26 cellular contexts compared by ENCODE assay signal in genomic region chr12:30257614-30258013, GRCh38.
"Had no signal": no experiment of that assay in that cellular context is flagged by ENCODE, and none has a peak within 500 bp of the region (broad histone marks: within the 10 kb centered on the region; RNA-seq: fewer than 3 reads in every experiment).

No MANE protein-coding gene starts in this region.

- H3K4me3 Mint-ChIP-seq: activated B cell treated with CpG ODN at 0.5 μM for 24 hours; activated CD4-positive, alpha-beta T cell treated with anti-CD3 and anti-CD28 coated beads for 36 hours; activated naive CD8-positive, alpha-beta T cell treated with anti-CD3 and anti-CD28 coated beads for 36 hours; activated T-cell treated with anti-CD3 and anti-CD28 coated beads, Interleukin-2, amount 50 U/mL, for 4 hours; dendritic cell treated with granulocyte-macrophage colony-stimulating factor and Interleukin-4, amounts not matched to agents 40 ng/mL and 50 ng/mL, for 4 days; stimulated activated naive B cell treated with anti-CD40 and anti-IgM and Interleukin-4, amounts not matched to agents 10 μg/mL and 1 μg/mL and 100 μg/mL, for 72 hours had no signal

- H3K4me1 ChIP-seq: esophagus muscularis mucosa, heart left ventricle, right lobe of liver, transverse colon had no signal

- H3K9me3 ChIP-seq: esophagus muscularis mucosa, heart left ventricle, right lobe of liver, transverse colon had no signal

- FAIRE-seq: keratinocyte, urothelium cell line had no signal

- H3K4me2 ChIP-seq: smooth muscle cell had no signal

- H3K27ac Mint-ChIP-seq: activated B cell treated with CpG ODN at 0.5 μM for 24 hours; activated CD4-positive, alpha-beta T cell treated with anti-CD3 and anti-CD28 coated beads for 36 hours; activated naive CD8-positive, alpha-beta T cell treated with anti-CD3 and anti-CD28 coated beads for 36 hours; activated T-helper 2 cell treated with anti-CD3 and anti-CD28 coated beads, Interferon-gamma antibody, Interleukin-2, Interleukin-4, amounts not matched to agents 10 μg/mL and 5 μg/mL and 100 μg/mL, durations not matched to agents 14 hours and 24 hours and 36 hours; dendritic cell treated with granulocyte-macrophage colony-stimulating factor and Interleukin-4, amounts not matched to agents 40 ng/mL and 50 ng/mL, for 4 days; stimulated activated naive B cell treated with anti-CD40 and anti-IgM and Interleukin-4, amounts not matched to agents 10 μg/mL and 1 μg/mL and 100 μg/mL, for 72 hours had no signal

- ATAC-seq: activated CD4-positive, alpha-beta T cell treated with anti-CD3 and anti-CD28 coated beads for 36 hours; activated T-cell treated with anti-CD3 and anti-CD28 coated beads, Interleukin-2, amount 50 U/mL, for 4 hours; left colon; mucosa of descending colon; right lobe of liver; stimulated activated naive B cell treated with anti-CD40 and anti-IgM and Interleukin-4, amounts not matched to agents 10 μg/mL and 1 μg/mL and 100 μg/mL, for 72 hours had no signal

- H3K27me3 ChIP-seq: cardiac muscle cell, esophagus muscularis mucosa, heart left ventricle, right lobe of liver, transverse colon had no signal

- H3K27ac ChIP-seq: cardiac muscle cell, esophagus muscularis mucosa, heart left ventricle, right lobe of liver, transverse colon had no signal

- H3K4me3 ChIP-seq: cardiac muscle cell, esophagus muscularis mucosa, heart left ventricle, mucosa of descending colon, right lobe of liver, smooth muscle cell, transverse colon had no signal

- H3K36me3 ChIP-seq: cardiac muscle cell, esophagus muscularis mucosa, heart left ventricle, right lobe of liver, transverse colon had no signal

- H3K27me3 Mint-ChIP-seq: activated B cell treated with CpG ODN at 0.5 μM for 24 hours; activated CD4-positive, alpha-beta T cell treated with anti-CD3 and anti-CD28 coated beads for 36 hours; activated naive CD8-positive, alpha-beta T cell treated with anti-CD3 and anti-CD28 coated beads for 36 hours; dendritic cell treated with granulocyte-macrophage colony-stimulating factor and Interleukin-4, amounts not matched to agents 40 ng/mL and 50 ng/mL, for 4 days; stimulated activated naive B cell treated with anti-CD40 and anti-IgM and Interleukin-4, amounts not matched to agents 10 μg/mL and 1 μg/mL and 100 μg/mL, for 72 hours had no signal

- H3K9me3 Mint-ChIP-seq: activated naive CD8-positive, alpha-beta T cell treated with anti-CD3 and anti-CD28 coated beads for 36 hours; activated T-cell treated with anti-CD3 and anti-CD28 coated beads, Interleukin-2, amount 50 U/mL, for 4 hours; activated T-helper 2 cell treated with anti-CD3 and anti-CD28 coated beads, Interferon-gamma antibody, Interleukin-2, Interleukin-4, amounts not matched to agents 10 μg/mL and 5 μg/mL and 100 μg/mL, durations not matched to agents 14 hours and 24 hours and 36 hours had no signal

- H3K4me1 Mint-ChIP-seq: activated B cell treated with CpG ODN at 0.5 μM for 24 hours; activated CD4-positive, alpha-beta T cell treated with anti-CD3 and anti-CD28 coated beads for 36 hours; activated naive CD8-positive, alpha-beta T cell treated with anti-CD3 and anti-CD28 coated beads for 36 hours; stimulated activated naive B cell treated with anti-CD40 and anti-IgM and Interleukin-4, amounts not matched to agents 10 μg/mL and 1 μg/mL and 100 μg/mL, for 72 hours had no signal

- H3K36me3 Mint-ChIP-seq: activated naive CD8-positive, alpha-beta T cell treated with anti-CD3 and anti-CD28 coated beads for 36 hours; stimulated activated naive B cell treated with anti-CD40 and anti-IgM and Interleukin-4, amounts not matched to agents 10 μg/mL and 1 μg/mL and 100 μg/mL, for 72 hours had no signal

- DNase-seq: activated B cell treated with CpG ODN at 0.5 μM for 24 hours; activated CD4-positive, alpha-beta T cell treated with anti-CD3 and anti-CD28 coated beads for 36 hours; activated CD4-positive, alpha-beta T cell treated with anti-CD3 and anti-CD28 coated beads, Interleukin-2, amount 50 U/mL, for 4 hours; activated CD8-positive, alpha-beta memory T cell treated with anti-CD3 and anti-CD28 coated beads for 24 hours; activated CD8-positive, alpha-beta memory T cell treated with anti-CD3 and anti-CD28 coated beads, Interleukin-2, amount 50 U/mL, for 48 hours; activated naive CD4-positive, alpha-beta T cell treated with Interleukin-2 at 50 U/mL for 16 hours; activated naive CD8-positive, alpha-beta T cell treated with anti-CD3 and anti-CD28 coated beads for 36 hours; activated T-cell treated with anti-CD3 and anti-CD28 coated beads, Interleukin-2, amount 50 U/mL, for 4 hours; effector CD8-positive, alpha-beta T cell; heart left ventricle; left colon; mesendoderm; mucosa of descending colon; nucleus accumbens; right lobe of liver; stimulated activated CD4-positive, alpha-beta T cell treated with anti-CD3 and anti-CD28 coated beads, Interleukin-15, amount 100 ng/mL, for 24 hours; stimulated activated naive B cell treated with anti-CD40 and anti-IgM and Interleukin-4, amounts not matched to agents 10 μg/mL and 1 μg/mL and 100 μg/mL, for 72 hours; T-helper 9 cell; transverse colon had no signal
